21 cellular contexts compared by ENCODE assay signal in the genomic region with DNA sequence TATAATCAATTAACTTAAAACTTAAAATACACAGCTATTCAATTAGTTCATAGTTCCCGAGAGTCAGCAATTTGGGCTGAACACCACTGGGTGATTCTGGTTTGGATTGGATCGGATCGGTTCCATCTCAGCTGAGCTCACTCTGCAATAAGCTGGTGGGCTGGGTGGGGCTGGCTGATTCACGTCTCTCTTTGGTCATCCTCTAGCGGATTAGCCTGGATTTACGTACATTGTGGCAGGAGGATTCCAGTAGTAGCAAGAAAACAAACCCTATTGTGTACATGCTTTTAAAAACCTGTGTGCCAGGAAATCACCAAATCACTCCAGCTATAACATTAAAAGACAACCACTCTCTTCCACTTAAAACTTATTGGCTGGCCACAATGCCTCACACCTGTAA. TPM values are rescaled to one million over a fixed set of nuclear protein-coding genes. Genes with fewer than 3 reads are reported as not detected.
A peak's percentile ranks its signal among the peaks of the same experiment; 100 is the strongest.
DNase-seq lines count a peak whose midpoint lies in the region; ATAC-seq, FAIRE-seq and TF ChIP-seq lines count a peak whose summit lies in the region.
"Had no signal": no experiment of that assay in that cellular context is flagged by ENCODE, and none has a peak within 500 bp of the region (broad histone marks: within the 10 kb centered on the region; RNA-seq: fewer than 3 reads in every experiment).

No MANE protein-coding gene starts in this region.

- H3K4me1 Mint-ChIP-seq in WTC11, result peaks cover 14% of the 10 kb centered on the region

- whole genome bisulfite sequencing in H1 (ENCODE audit: extremely low coverage in 1 of 2, insufficient coverage in 1 of 2, insufficient read length in 1 of 2, insufficient replicate concordance in 2 of 2, low coverage in 1 of 2, low lambda C conversion rate in 2 of 2, missing lambda C conversion rate in 1 of 2), 2 experiments, result 83% methylated on average over 6 of the region's 6 CpGs; no CpG with 5 or more reads in 1 of the 2 experiments
- 83 to 96% (median 93%) methylated on average over 6 of the region's 6 CpGs for WGBS in spleen, 5 donors
- 68 to 81% (median 80%) methylated on average over 6 of the region's 6 CpGs for WGBS in psoas muscle, 3 donors
- WGBS in adrenal gland, 4 donors, result 69 to 88% (median 83%) methylated on average over 4 to 6 of the region's 6 CpGs

- H4K8ac ChIP-seq in H1 (ENCODE audit: extremely low read depth, insufficient read depth, low read length), result no peak overlapping the region

- peaks cover 7% of the 10 kb centered on the region for H3K9me3 Mint-ChIP-seq in WTC11
- H3K9me3 Mint-ChIP-seq: CD8-positive, alpha-beta T cell had no signal

- H3K4ac ChIP-seq in H1 (replicated peaks; ENCODE audit: insufficient read length, low read depth, low read length), result no peak overlapping the region

- H3K4me3 ChIP-seq in H1 (ENCODE audit: extremely low read depth in 1 of 4, insufficient read depth in 2 of 4, low read depth in 3 of 4, low read length in 4 of 4) (no peak overlapping the region), spleen (no peak overlapping the region), psoas muscle (no peak overlapping the region), adrenal gland (no peak overlapping the region)

- no peak overlapping the region for H3K9ac ChIP-seq in H1 (replicated peaks in 1 of 4; ENCODE audit: extremely low read depth in 1 of 4, low read depth in 3 of 4, low read length in 3 of 4)

- 0 out of 2 replicates have a peak overlapping the region, but pooled peaks have one; percentile 23 for H2BK20ac ChIP-seq in H1 (ENCODE audit: low read length)

- no peaks in the 10 kb centered on the region for H3K79me1 ChIP-seq in H1 (ENCODE audit: low read depth, low read length)

- peak overlapping the region; percentile 11; the same call in 1 of the 2 replicates for H2AK5ac ChIP-seq in H1 (ENCODE audit: low read depth, low read length)

- no peaks in the 10 kb centered on the region for H4K20me1 ChIP-seq in H1 (replicated peaks in 1 of 2; ENCODE audit: control insufficient read depth in 1 of 2, insufficient read depth in 2 of 2, low read length in 2 of 2)

- no peak overlapping the region for H3K23ac ChIP-seq in H1 (ENCODE audit: insufficient read length)

- peak overlapping the region; percentile 39; the same call in 1 of the 2 replicates for H3K27ac Mint-ChIP-seq in WTC11
- H3K27ac Mint-ChIP-seq: CD14-positive monocyte; CD8-positive, alpha-beta T cell; HFFc6 had no signal

- H3K36me3 Mint-ChIP-seq in WTC11, result peaks cover 9% of the 10 kb centered on the region
- H3K36me3 Mint-ChIP-seq: CD14-positive monocyte; CD8-positive, alpha-beta T cell had no signal

- TF ChIP-seq POLR2A in H1 (IDR thresholded peaks at IDR 0.05; ENCODE audit: control extremely low read depth in 1 of 2, low read depth in 2 of 2, low read length in 2 of 2), result no peak
- TF ChIP-seq POLR2A in spleen (IDR thresholded peaks at IDR 0.05), result no peak
- no peak for TF ChIP-seq POLR2A in adrenal gland (IDR thresholded peaks at IDR 0.05)

- H4K5ac ChIP-seq in H1 (ENCODE audit: insufficient read length, low read depth, low read length), result no peak overlapping the region

- H3K27ac ChIP-seq in H1 (ENCODE audit: low read depth, low read length) (no peak overlapping the region), spleen (no peak overlapping the region), psoas muscle (no peak overlapping the region), adrenal gland (no peak overlapping the region)

- no peaks in the 10 kb centered on the region for H3K79me2 ChIP-seq in H1 (ENCODE audit: control insufficient read depth in 1 of 2, insufficient read depth in 2 of 2, low read length in 2 of 2)

- H3K56ac ChIP-seq in H1 (replicated peaks; ENCODE audit: insufficient read length, low read depth, low read length), result no peak overlapping the region

- no peaks in the 10 kb centered on the region for H3K27me3 Mint-ChIP-seq in WTC11 (ENCODE audit: low read depth)

- H3K36me3 ChIP-seq in H1 (ENCODE audit: control insufficient read depth in 2 of 4, insufficient read depth in 4 of 4, low read length in 3 of 4) (no peaks in the 10 kb centered on the region), spleen (no peaks in the 10 kb centered on the region), psoas muscle (ENCODE audit: insufficient read depth in 1 of 2, low read depth in 1 of 2) (no peaks in the 10 kb centered on the region), adrenal gland (replicated peaks in 1 of 2) (no peaks in the 10 kb centered on the region)

- H3K18ac ChIP-seq in H1 (ENCODE audit: extremely low read depth, low read length), result no peak overlapping the region

- H3K14ac ChIP-seq in H1 (ENCODE audit: insufficient read length), result no peak overlapping the region

- TF ChIP-seq EP300 in H1 (IDR thresholded peaks at IDR 0.05; ENCODE audit: borderline replicate concordance in 1 of 2, low read depth in 2 of 2, low read length in 2 of 2), result no peak

- FAIRE-seq in H1 (lab: Jason Lieb, UNC), result peak; percentile 32
- FAIRE-seq: D721Med, GM19239 had no signal

- H2AFZ ChIP-seq in H1 (ENCODE audit: low read length), result no peak overlapping the region

- H3K27me3 ChIP-seq in H1 (replicated peaks in 1 of 4; ENCODE audit: control insufficient read depth in 3 of 4, extremely low read depth in 1 of 4, insufficient read depth in 3 of 4, low read length in 3 of 4) (no peaks in the 10 kb centered on the region), spleen (replicated peaks in 1 of 7) (peaks cover 0 to 7% (median 0%) of the 10 kb centered on the region in 7 donors), psoas muscle (ENCODE audit: insufficient read depth in 3 of 3, low read length in 2 of 3) (no peaks in the 10 kb centered on the region), adrenal gland (no peaks in the 10 kb centered on the region)

- POLR2A ChIA-PET in WTC11 (lab: Charles Lee) (no interaction called here), H1 (lab: Charles Lee; ENCODE audit: partially characterized antibody) (interaction anchor here (0.9 to 1.5 kb wide), 3 partner anchors 9 to 49 kb away, joined by 3 to 4 read pairs (median 4); no protein-coding TSS in a partner anchor)

- TF ChIP-seq RAD21 in H1 (IDR thresholded peaks at IDR 0.05 in 1 of 2, conservative IDR thresholded peaks at IDR 0.05 in 1 of 2; ENCODE audit: low read depth in 2 of 2, low read length in 2 of 2), result no peak

- CTCF ChIA-PET in WTC11 (lab: Charles Lee) (no interaction called here), H1 (lab: Charles Lee; ENCODE audit: partially characterized antibody) (interaction anchor here (0.6 to 3.1 kb wide), 5 partner anchors 29 to 972 kb away, joined by 3 to 10 read pairs (median 3); no protein-coding TSS in a partner anchor)

- H4K91ac ChIP-seq in H1 (replicated peaks; ENCODE audit: insufficient read length, low read length), result no peak overlapping the region

- H3K4me1 ChIP-seq in H1 (replicated peaks in 1 of 4; ENCODE audit: control insufficient read depth in 3 of 4, insufficient read depth in 4 of 4, low read length in 3 of 4) (peaks cover 0 to 3% (median 0%) of the 10 kb centered on the region in 4 experiments; a peak in 1 of 7 replicates), spleen (peaks cover 0 to 24% (median under 1%) of the 10 kb centered on the region in 6 donors), psoas muscle (no peaks in the 10 kb centered on the region), adrenal gland (replicated peaks in 1 of 2) (no peaks in the 10 kb centered on the region)

- H3K4me3 Mint-ChIP-seq in WTC11, result no peak overlapping the region
- H3K4me3 Mint-ChIP-seq: CD14-positive monocyte; CD8-positive, alpha-beta T cell; HFFc6 had no signal

- ATAC-seq in WTC11 (no peak), psoas muscle (no peak)
- ATAC-seq: CD8-positive, alpha-beta T cell had no signal

- no peaks in the 10 kb centered on the region for H3K23me2 ChIP-seq in H1 (ENCODE audit: low read depth, low read length)

- TF ChIP-seq CTCF in WTC11 (IDR thresholded peaks at IDR 0.05), result no peak
- no peak for TF ChIP-seq CTCF in H1 (IDR thresholded peaks at IDR 0.05; ENCODE audit: control extremely low read depth in 1 of 3, insufficient read depth in 1 of 3, low read depth in 1 of 3, low read length in 3 of 3)
- no peak for TF ChIP-seq CTCF in spleen (IDR thresholded peaks at IDR 0.05 in 8 of 11, conservative IDR thresholded peaks at IDR 0.05 in 3 of 11)
- no peak for TF ChIP-seq CTCF in psoas muscle (IDR thresholded peaks at IDR 0.05)
- TF ChIP-seq CTCF in adrenal gland (IDR thresholded peaks at IDR 0.05), result no peak

- H2BK5ac ChIP-seq in H1 (ENCODE audit: low read depth, low read length), result no peak overlapping the region; the same call in 1 of the 2 replicates

- H2BK12ac ChIP-seq in H1 (ENCODE audit: low read depth, low read length), result peak overlapping the region; percentile 75; the same call in 1 of the 2 replicates

- H3K9me3 ChIP-seq in H1 (ENCODE audit: insufficient read depth in 2 of 2, low read depth in 1 of 2, low read length in 1 of 2), result peaks cover 0 to 3% of the 10 kb centered on the region in 2 experiments; a peak in 1 of 4 replicates
- no peaks in the 10 kb centered on the region for H3K9me3 ChIP-seq in spleen
- H3K9me3 ChIP-seq in psoas muscle, result no peaks in the 10 kb centered on the region
- H3K9me3 ChIP-seq in adrenal gland (replicated peaks in 1 of 3), result no peaks in the 10 kb centered on the region

- no peak overlapping the region for H3K4me2 ChIP-seq in H1 (ENCODE audit: insufficient read depth in 1 of 2, low read depth in 2 of 2, low read length in 2 of 2)

- intact Hi-C loops in spleen (cut with DNase I; ENCODE audit: low total_unique reads), result no loop called here
- intact Hi-C loops in psoas muscle (cut with DNase I), result no loop called here
- intact Hi-C loops in adrenal gland (cut with DNase I), result no loop called here

- 0 out of 2 replicates have a peak overlapping the region, but pooled peaks have one; percentile 12 for H2BK15ac ChIP-seq in H1 (ENCODE audit: low read length)

- DNase-seq in NCI-H82 (lab: John Stamatoyannopoulos, UW), result peak; percentile 9
- no peak for DNase-seq in NCI-H82 treated with DMSO at 0.1 percent for 48 hours (lab: John Stamatoyannopoulos, UW; ENCODE audit: unreplicated experiment)
- no peak for DNase-seq in WTC11 (ENCODE audit: low spot score)
- no peak for DNase-seq in H1 (ENCODE audit: low read depth in 1 of 2, low spot score in 2 of 2)
- peak; percentile 19 for DNase-seq in spleen
- DNase-seq in psoas muscle, result no peak
- DNase-seq in activated CD8-positive, alpha-beta memory T cell treated with anti-CD3 and anti-CD28 coated beads, Interleukin-2, amount 50 U/mL, for 4 hours, result no peak
- no peak for DNase-seq in adrenal gland
- DNase-seq: CD8-positive, alpha-beta T cell; COR-L47; DMS153; DND-41; GDM1; HCEC 1CT; HFFc6; IMR-90 had no signal

- H2BK120ac ChIP-seq in H1 (replicated peaks; ENCODE audit: low read depth, low read length), result no peak overlapping the region

RNA-seq across cellular contexts. Expression of a gene that starts 3.2 kb away (rescaled TPM):
- total RNA-seq in WTC11 (2021) (0.50 TPM in 1 of 3 replicates, not detected in the others), spleen (1 to 10 TPM in 5 of 7 donors, not detected in 2; 1.0 to 4.3 (median 1.3) TPM), psoas muscle (not detected), adrenal gland (not detected)
- total RNA-seq in H1 (2021; fragmentation: NEBNext Ultra II Directional; extraction: Animal tissue kit (Norgen Biotek cat#: 25700)), result 0.76 TPM in 1 of 2 replicates, not detected in the other
- polyA plus RNA-seq in H1 (2011; rRNA removed) (0.13 TPM in 1 of 2 replicates, not detected in the other), spleen (under 1 TPM in 1 of 3 donors, not detected in 2; 0.26 TPM), psoas muscle (not detected), adrenal gland (not detected)
- not detected for polyA plus RNA-seq in H1 (2011; cell fraction: cytosol; rRNA removed)
- not detected for polyA plus RNA-seq in H1 (2011; cell fraction: nucleus; rRNA removed)
- polyA plus RNA-seq in H1 (2012, experiment 1 of 2), result not detected in 4 replicates
- not detected for polyA plus RNA-seq in H1 (2012, experiment 2 of 2)
- not detected for polyA plus RNA-seq in H1 (2013, experiment 1 of 2)
- polyA plus RNA-seq in H1 (2013, experiment 2 of 2), result 0.15 TPM
- 0.24 TPM in 1 of 2 replicates, not detected in the other for polyA minus RNA-seq in H1 (2011; rRNA and poly(A)+ RNA removed)
- polyA minus RNA-seq in H1 (2011; cell fraction: cytosol; rRNA and poly(A)+ RNA removed), result not detected
- not detected for polyA minus RNA-seq in H1 (2011; cell fraction: nucleus; rRNA and poly(A)+ RNA removed)
- total RNA-seq: A673; CD8-positive, alpha-beta T cell; HFFc6; IMR-90 had no signal
- polyA plus RNA-seq: BJ, IMR-90 had no signal

RNA-seq across cellular contexts. Expression of a gene that starts 14.7 kb away (rescaled TPM):
- not detected in 3 replicates for total RNA-seq in WTC11 (2021)
- total RNA-seq in H1 (2021; fragmentation: NEBNext Ultra II Directional; extraction: Animal tissue kit (Norgen Biotek cat#: 25700)), result not detected in 2 replicates
- polyA plus RNA-seq in H1 (2011; rRNA removed), result not detected in 2 replicates
- not detected for polyA plus RNA-seq in H1 (2011; cell fraction: cytosol; rRNA removed)
- not detected for polyA plus RNA-seq in H1 (2011; cell fraction: nucleus; rRNA removed)
- polyA plus RNA-seq in H1 (2012, experiment 1 of 2), result not detected in 4 replicates
- not detected for polyA plus RNA-seq in H1 (2012, experiment 2 of 2)
- polyA plus RNA-seq in H1 (2013, experiment 1 of 2), result 0.06 TPM
- 0.11 TPM for polyA plus RNA-seq in H1 (2013, experiment 2 of 2)
- polyA minus RNA-seq in H1 (2011; rRNA and poly(A)+ RNA removed), result not detected in 2 replicates
- not detected for polyA minus RNA-seq in H1 (2011; cell fraction: cytosol; rRNA and poly(A)+ RNA removed)
- not detected for polyA minus RNA-seq in H1 (2011; cell fraction: nucleus; rRNA and poly(A)+ RNA removed)
- not detected for total RNA-seq in spleen
- polyA plus RNA-seq in spleen, result not detected
- not detected for total RNA-seq in psoas muscle
- not detected for polyA plus RNA-seq in psoas muscle
- not detected for total RNA-seq in adrenal gland
- polyA plus RNA-seq in adrenal gland, result not detected
- total RNA-seq: A673; CD8-positive, alpha-beta T cell; HFFc6; IMR-90 had no signal
- polyA plus RNA-seq: BJ, CD14-positive monocyte, IMR-90 had no signal

RNA-seq across cellular contexts. Expression of a gene that starts 38.9 kb away (rescaled TPM):
- total RNA-seq in WTC11 (2021) (330 to 387 TPM (median 352 TPM) in 3 replicates), spleen (under 1 TPM in 4 of 7 donors, not detected in 3; 0.09 to 0.66 (median 0.44) TPM), psoas muscle (under 1 TPM in 1 of 4 donors, not detected in 3; 0.19 TPM), adrenal gland (under 1 TPM in 5 of 8 donors, not detected in 3; 0.21 to 0.91 (median 0.87) TPM)
- 229 and 231 TPM in 2 replicates for total RNA-seq in H1 (2021; fragmentation: NEBNext Ultra II Directional; extraction: Animal tissue kit (Norgen Biotek cat#: 25700))
- polyA plus RNA-seq in H1 (2011; rRNA removed) (31.1 and 53.7 TPM in 2 replicates), spleen (under 1 TPM in 1 of 3 donors, not detected in 2; 0.02 TPM), psoas muscle (not detected), adrenal gland (under 1 TPM in 2 of 3 donors, not detected in 1; 0.08 to 0.13 TPM)
- polyA plus RNA-seq in H1 (2011; cell fraction: cytosol; rRNA removed), result 55.4 TPM
- 19.7 TPM for polyA plus RNA-seq in H1 (2011; cell fraction: nucleus; rRNA removed)
- polyA plus RNA-seq in H1 (2012, experiment 1 of 2), result 45.6 to 90.4 TPM (median 54.8 TPM) in 4 replicates
- 18.9 TPM for polyA plus RNA-seq in H1 (2012, experiment 2 of 2)
- 112 TPM for polyA plus RNA-seq in H1 (2013, experiment 1 of 2)
- 114 TPM for polyA plus RNA-seq in H1 (2013, experiment 2 of 2)
- 131 and 157 TPM in 2 replicates for polyA minus RNA-seq in H1 (2011; rRNA and poly(A)+ RNA removed)
- 44.8 TPM for polyA minus RNA-seq in H1 (2011; cell fraction: cytosol; rRNA and poly(A)+ RNA removed)
- polyA minus RNA-seq in H1 (2011; cell fraction: nucleus; rRNA and poly(A)+ RNA removed), result 50.6 TPM
- total RNA-seq: A673; CD8-positive, alpha-beta T cell; HFFc6; IMR-90 had no signal
- polyA plus RNA-seq: BJ, CD14-positive monocyte, IMR-90 had no signal

RNA-seq across cellular contexts. Expression of a gene that starts 39.1 kb away (rescaled TPM):
- total RNA-seq in WTC11 (2021), result 3.3 to 6.8 TPM (median 3.9 TPM) in 3 replicates
- 1.2 and 1.6 TPM in 2 replicates for total RNA-seq in H1 (2021; fragmentation: NEBNext Ultra II Directional; extraction: Animal tissue kit (Norgen Biotek cat#: 25700))
- polyA plus RNA-seq in H1 (2011; rRNA removed), result 0.11 and 0.30 TPM in 2 replicates
- 0.21 TPM for polyA plus RNA-seq in H1 (2011; cell fraction: cytosol; rRNA removed)
- not detected for polyA plus RNA-seq in H1 (2011; cell fraction: nucleus; rRNA removed)
- polyA plus RNA-seq in H1 (2012, experiment 1 of 2), result 0.17 to 0.57 TPM (median 0.36 TPM) in 4 replicates
- polyA plus RNA-seq in H1 (2012, experiment 2 of 2), result not detected
- 1.0 TPM for polyA plus RNA-seq in H1 (2013, experiment 1 of 2)
- 0.85 TPM for polyA plus RNA-seq in H1 (2013, experiment 2 of 2)
- polyA minus RNA-seq in H1 (2011; rRNA and poly(A)+ RNA removed), result 0.17 and 0.41 TPM in 2 replicates
- not detected for polyA minus RNA-seq in H1 (2011; cell fraction: cytosol; rRNA and poly(A)+ RNA removed)
- not detected for polyA minus RNA-seq in H1 (2011; cell fraction: nucleus; rRNA and poly(A)+ RNA removed)
- total RNA-seq in spleen, result not detected
- polyA plus RNA-seq in spleen, result not detected
- total RNA-seq in psoas muscle, result not detected
- polyA plus RNA-seq in psoas muscle, result not detected
- total RNA-seq in adrenal gland, result not detected
- polyA plus RNA-seq in adrenal gland, result not detected
- total RNA-seq: A673; CD8-positive, alpha-beta T cell; HFFc6; IMR-90 had no signal
- polyA plus RNA-seq: BJ, CD14-positive monocyte, IMR-90 had no signal

RNA-seq across cellular contexts. Expression of a gene that starts 54.8 kb away (rescaled TPM):
- total RNA-seq in WTC11 (2021), result 34.4 to 42.0 TPM (median 38.2 TPM) in 3 replicates
- total RNA-seq in H1 (2021; fragmentation: NEBNext Ultra II Directional; extraction: Animal tissue kit (Norgen Biotek cat#: 25700)), result 12.6 and 16.8 TPM in 2 replicates
- polyA plus RNA-seq in H1 (2011; rRNA removed), result 4.1 and 4.3 TPM in 2 replicates
- 3.2 TPM for polyA plus RNA-seq in H1 (2011; cell fraction: cytosol; rRNA removed)
- 5.8 TPM for polyA plus RNA-seq in H1 (2011; cell fraction: nucleus; rRNA removed)
- polyA plus RNA-seq in H1 (2012, experiment 1 of 2), result 7.3 to 10.1 TPM (median 8.1 TPM) in 4 replicates
- 7.0 TPM for polyA plus RNA-seq in H1 (2012, experiment 2 of 2)
- 61.9 TPM for polyA plus RNA-seq in H1 (2013, experiment 1 of 2)
- polyA plus RNA-seq in H1 (2013, experiment 2 of 2), result 63.4 TPM
- 2.1 and 2.7 TPM in 2 replicates for polyA minus RNA-seq in H1 (2011; rRNA and poly(A)+ RNA removed)
- 1.8 TPM for polyA minus RNA-seq in H1 (2011; cell fraction: cytosol; rRNA and poly(A)+ RNA removed)
- polyA minus RNA-seq in H1 (2011; cell fraction: nucleus; rRNA and poly(A)+ RNA removed), result 3.1 TPM
- 1 to 10 TPM in 3 of 7 donors, under 1 TPM in 3, not detected in 1; 0.57 to 1.7 (median 0.97) TPM for total RNA-seq in spleen
- polyA plus RNA-seq in spleen, result under 1 TPM; 0.10 to 0.42 (median 0.22) TPM
- total RNA-seq in psoas muscle, result under 1 TPM in 1 of 4 donors, not detected in 3; 0.30 TPM
- polyA plus RNA-seq in psoas muscle, result under 1 TPM; 0.04 to 0.37 (median 0.05) TPM
- 1 to 10 TPM in 2 of 8 donors, under 1 TPM in 5, not detected in 1; 0.24 to 1.6 (median 0.68) TPM for total RNA-seq in adrenal gland
- polyA plus RNA-seq in adrenal gland, result 1 to 10 TPM in 2 of 3 donors, under 1 TPM in 1; 0.16 to 2.9 (median 1.8) TPM
- total RNA-seq: A673; CD8-positive, alpha-beta T cell; HFFc6; IMR-90 had no signal
- polyA plus RNA-seq: BJ, CD14-positive monocyte, IMR-90 had no signal

Comparison
In these comparisons a context has a peak if more than half of its experiments do, and no peak if none do; other contexts are left out.
1. DNase-seq: peak in NCI-H82 (single experiment) and spleen (single experiment); none in NCI-H82 treated with DMSO at 0.1 percent for 48 hours (single experiment), WTC11 (single experiment), H1 (0 of 2), psoas muscle (0 of 2), activated CD8-positive, alpha-beta memory T cell treated with anti-CD3 and anti-CD28 coated beads, Interleukin-2, amount 50 U/mL, for 4 hours (single experiment) and adrenal gland (0 of 7).
2. RNA of a gene that starts 38.9 kb away (total RNA-seq): 330 to 387 TPM in WTC11 and 229 to 231 TPM in H1; 0.21 to 0.91 TPM in adrenal gland, 0.09 to 0.66 TPM in spleen and 0.19 TPM in psoas muscle; every median in the first group is over 100 times any median in the second.